1 cellular context compared by ENCODE assay signal in the genomic region with DNA sequence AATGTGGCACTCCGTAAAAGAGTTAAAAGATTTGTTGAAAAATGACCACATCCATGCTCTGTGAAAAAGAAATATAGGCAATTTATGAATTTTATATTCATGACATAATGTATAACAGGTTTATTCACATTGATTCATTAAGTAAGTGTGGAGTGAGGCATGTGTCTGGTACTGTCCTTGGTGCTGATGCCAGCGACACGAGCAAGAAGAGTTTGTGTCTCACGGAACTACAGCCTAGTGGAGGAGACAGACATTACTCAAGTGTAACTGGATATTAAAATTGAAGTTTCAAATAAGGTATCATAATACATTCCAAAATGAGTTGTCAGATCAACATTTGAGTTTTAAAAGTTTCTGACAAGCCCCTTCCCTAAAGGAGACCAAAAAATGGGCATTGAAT.
TF ChIP-seq lines count a peak whose summit lies in the region.

No MANE protein-coding gene starts in this region.

TF ChIP-seq in HepG2, 621 proteins besides CTCF, POLR2A, EP300 and RAD21 (continued from another document and continues in another):
- TF ChIP-seq ZSCAN12 (CRISPR knock-in tag; IDR thresholded peaks at IDR 0.05) (0 out of 2 replicates have a peak, but pooled peaks have one; percentile 64), ZNF383 (CRISPR knock-in tag; IDR thresholded peaks at IDR 0.05; ENCODE audit: borderline replicate concordance) (no peak), ZNF557 (CRISPR knock-in tag; IDR thresholded peaks at IDR 0.05) (0 out of 2 replicates have a peak, but pooled peaks have one; percentile 45), KDM4B (CRISPR knock-in tag; IDR thresholded peaks at IDR 0.05) (no peak), PHF20 (CRISPR knock-in tag; IDR thresholded peaks at IDR 0.05) (no peak), SNAPC2 (CRISPR knock-in tag; IDR thresholded peaks at IDR 0.05) (no peak), JUN (CRISPR knock-in tag; IDR thresholded peaks at IDR 0.05) (no peak), ZSCAN30 (CRISPR knock-in tag; IDR thresholded peaks at IDR 0.05) (no peak), ZBTB21 (CRISPR knock-in tag; IDR thresholded peaks at IDR 0.05) (no peak), KDM1A (CRISPR knock-in tag; IDR thresholded peaks at IDR 0.05) (no peak), WIZ (CRISPR knock-in tag; IDR thresholded peaks at IDR 0.05) (peak; percentile 91; the same call in 1 of the 2 replicates), KLF11 (CRISPR knock-in tag; IDR thresholded peaks at IDR 0.05) (no peak), DNMT3B (CRISPR knock-in tag; conservative IDR thresholded peaks at IDR 0.05) (no peak), ZNF619 (CRISPR knock-in tag; IDR thresholded peaks at IDR 0.05) (no peak), NR2F2 (IDR thresholded peaks at IDR 0.05; ENCODE audit: borderline replicate concordance, low read depth) (no peak), HIVEP1 (CRISPR knock-in tag; IDR thresholded peaks at IDR 0.05) (no peak), ZNF263 (CRISPR knock-in tag; IDR thresholded peaks at IDR 0.05) (no peak), ZNF253 (CRISPR knock-in tag; IDR thresholded peaks at IDR 0.05; ENCODE audit: borderline replicate concordance) (no peak), RBFOX2 (IDR thresholded peaks at IDR 0.05; ENCODE audit: low read depth, low read length) (no peak), EHMT2 (IDR thresholded peaks at IDR 0.05; ENCODE audit: borderline replicate concordance, low read depth, low read length) (peak; percentile 97), GABPA (IDR thresholded peaks at IDR 0.05; ENCODE audit: low read depth, low read length) (no peak), GABPA (CRISPR knock-in tag; IDR thresholded peaks at IDR 0.05; ENCODE audit: low read depth) (no peak), SP5 (CRISPR knock-in tag; IDR thresholded peaks at IDR 0.05; ENCODE audit: borderline replicate concordance, low read depth) (no peak)
- TF ChIP-seq, protein P1, sequence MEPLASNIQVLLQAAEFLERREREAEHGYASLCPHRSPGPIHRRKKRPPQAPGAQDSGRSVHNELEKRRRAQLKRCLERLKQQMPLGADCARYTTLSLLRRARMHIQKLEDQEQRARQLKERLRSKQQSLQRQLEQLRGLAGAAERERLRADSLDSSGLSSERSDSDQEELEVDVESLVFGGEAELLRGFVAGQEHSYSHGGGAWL (CRISPR knock-in tag; IDR thresholded peaks at IDR 0.05) = no peak
- TF ChIP-seq, protein P2, sequence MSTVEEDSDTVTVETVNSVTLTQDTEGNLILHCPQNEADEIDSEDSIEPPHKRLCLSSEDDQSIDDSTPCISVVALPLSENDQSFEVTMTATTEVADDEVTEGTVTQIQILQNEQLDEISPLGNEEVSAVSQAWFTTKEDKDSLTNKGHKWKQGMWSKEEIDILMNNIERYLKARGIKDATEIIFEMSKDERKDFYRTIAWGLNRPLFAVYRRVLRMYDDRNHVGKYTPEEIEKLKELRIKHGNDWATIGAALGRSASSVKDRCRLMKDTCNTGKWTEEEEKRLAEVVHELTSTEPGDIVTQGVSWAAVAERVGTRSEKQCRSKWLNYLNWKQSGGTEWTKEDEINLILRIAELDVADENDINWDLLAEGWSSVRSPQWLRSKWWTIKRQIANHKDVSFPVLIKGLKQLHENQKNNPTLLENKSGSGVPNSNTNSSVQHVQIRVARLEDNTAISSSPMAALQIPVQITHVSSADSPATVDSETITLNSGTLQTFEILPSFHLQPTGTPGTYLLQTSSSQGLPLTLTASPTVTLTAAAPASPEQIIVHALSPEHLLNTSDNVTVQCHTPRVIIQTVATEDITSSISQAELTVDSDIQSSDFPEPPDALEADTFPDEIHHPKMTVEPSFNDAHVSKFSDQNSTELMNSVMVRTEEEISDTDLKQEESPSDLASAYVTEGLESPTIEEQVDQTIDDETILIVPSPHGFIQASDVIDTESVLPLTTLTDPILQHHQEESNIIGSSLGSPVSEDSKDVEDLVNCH (CRISPR knock-in tag; IDR thresholded peaks at IDR 0.05) = no peak
- TF ChIP-seq, protein P3, sequence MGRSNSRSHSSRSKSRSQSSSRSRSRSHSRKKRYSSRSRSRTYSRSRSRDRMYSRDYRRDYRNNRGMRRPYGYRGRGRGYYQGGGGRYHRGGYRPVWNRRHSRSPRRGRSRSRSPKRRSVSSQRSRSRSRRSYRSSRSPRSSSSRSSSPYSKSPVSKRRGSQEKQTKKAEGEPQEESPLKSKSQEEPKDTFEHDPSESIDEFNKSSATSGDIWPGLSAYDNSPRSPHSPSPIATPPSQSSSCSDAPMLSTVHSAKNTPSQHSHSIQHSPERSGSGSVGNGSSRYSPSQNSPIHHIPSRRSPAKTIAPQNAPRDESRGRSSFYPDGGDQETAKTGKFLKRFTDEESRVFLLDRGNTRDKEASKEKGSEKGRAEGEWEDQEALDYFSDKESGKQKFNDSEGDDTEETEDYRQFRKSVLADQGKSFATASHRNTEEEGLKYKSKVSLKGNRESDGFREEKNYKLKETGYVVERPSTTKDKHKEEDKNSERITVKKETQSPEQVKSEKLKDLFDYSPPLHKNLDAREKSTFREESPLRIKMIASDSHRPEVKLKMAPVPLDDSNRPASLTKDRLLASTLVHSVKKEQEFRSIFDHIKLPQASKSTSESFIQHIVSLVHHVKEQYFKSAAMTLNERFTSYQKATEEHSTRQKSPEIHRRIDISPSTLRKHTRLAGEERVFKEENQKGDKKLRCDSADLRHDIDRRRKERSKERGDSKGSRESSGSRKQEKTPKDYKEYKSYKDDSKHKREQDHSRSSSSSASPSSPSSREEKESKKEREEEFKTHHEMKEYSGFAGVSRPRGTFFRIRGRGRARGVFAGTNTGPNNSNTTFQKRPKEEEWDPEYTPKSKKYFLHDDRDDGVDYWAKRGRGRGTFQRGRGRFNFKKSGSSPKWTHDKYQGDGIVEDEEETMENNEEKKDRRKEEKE (IDR thresholded peaks at IDR 0.05) = no peak
- TF ChIP-seq, protein P4, sequence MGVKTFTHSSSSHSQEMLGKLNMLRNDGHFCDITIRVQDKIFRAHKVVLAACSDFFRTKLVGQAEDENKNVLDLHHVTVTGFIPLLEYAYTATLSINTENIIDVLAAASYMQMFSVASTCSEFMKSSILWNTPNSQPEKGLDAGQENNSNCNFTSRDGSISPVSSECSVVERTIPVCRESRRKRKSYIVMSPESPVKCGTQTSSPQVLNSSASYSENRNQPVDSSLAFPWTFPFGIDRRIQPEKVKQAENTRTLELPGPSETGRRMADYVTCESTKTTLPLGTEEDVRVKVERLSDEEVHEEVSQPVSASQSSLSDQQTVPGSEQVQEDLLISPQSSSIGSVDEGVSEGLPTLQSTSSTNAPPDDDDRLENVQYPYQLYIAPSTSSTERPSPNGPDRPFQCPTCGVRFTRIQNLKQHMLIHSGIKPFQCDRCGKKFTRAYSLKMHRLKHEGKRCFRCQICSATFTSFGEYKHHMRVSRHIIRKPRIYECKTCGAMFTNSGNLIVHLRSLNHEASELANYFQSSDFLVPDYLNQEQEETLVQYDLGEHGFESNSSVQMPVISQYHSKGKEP (CRISPR knock-in tag; IDR thresholded peaks at IDR 0.05) = 0 out of 2 replicates have a peak, but pooled peaks have one; percentile 68
- TF ChIP-seq, protein P5, sequence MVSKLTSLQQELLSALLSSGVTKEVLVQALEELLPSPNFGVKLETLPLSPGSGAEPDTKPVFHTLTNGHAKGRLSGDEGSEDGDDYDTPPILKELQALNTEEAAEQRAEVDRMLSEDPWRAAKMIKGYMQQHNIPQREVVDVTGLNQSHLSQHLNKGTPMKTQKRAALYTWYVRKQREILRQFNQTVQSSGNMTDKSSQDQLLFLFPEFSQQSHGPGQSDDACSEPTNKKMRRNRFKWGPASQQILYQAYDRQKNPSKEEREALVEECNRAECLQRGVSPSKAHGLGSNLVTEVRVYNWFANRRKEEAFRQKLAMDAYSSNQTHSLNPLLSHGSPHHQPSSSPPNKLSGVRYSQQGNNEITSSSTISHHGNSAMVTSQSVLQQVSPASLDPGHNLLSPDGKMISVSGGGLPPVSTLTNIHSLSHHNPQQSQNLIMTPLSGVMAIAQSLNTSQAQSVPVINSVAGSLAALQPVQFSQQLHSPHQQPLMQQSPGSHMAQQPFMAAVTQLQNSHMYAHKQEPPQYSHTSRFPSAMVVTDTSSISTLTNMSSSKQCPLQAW (CRISPR knock-in tag; IDR thresholded peaks at IDR 0.05) = no peak
- TF ChIP-seq, protein P6, sequence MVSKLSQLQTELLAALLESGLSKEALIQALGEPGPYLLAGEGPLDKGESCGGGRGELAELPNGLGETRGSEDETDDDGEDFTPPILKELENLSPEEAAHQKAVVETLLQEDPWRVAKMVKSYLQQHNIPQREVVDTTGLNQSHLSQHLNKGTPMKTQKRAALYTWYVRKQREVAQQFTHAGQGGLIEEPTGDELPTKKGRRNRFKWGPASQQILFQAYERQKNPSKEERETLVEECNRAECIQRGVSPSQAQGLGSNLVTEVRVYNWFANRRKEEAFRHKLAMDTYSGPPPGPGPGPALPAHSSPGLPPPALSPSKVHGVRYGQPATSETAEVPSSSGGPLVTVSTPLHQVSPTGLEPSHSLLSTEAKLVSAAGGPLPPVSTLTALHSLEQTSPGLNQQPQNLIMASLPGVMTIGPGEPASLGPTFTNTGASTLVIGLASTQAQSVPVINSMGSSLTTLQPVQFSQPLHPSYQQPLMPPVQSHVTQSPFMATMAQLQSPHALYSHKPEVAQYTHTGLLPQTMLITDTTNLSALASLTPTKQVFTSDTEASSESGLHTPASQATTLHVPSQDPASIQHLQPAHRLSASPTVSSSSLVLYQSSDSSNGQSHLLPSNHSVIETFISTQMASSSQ (IDR thresholded peaks at IDR 0.05; ENCODE audit: low read depth) = no peak
- TF ChIP-seq, protein P6 (CRISPR knock-in tag; IDR thresholded peaks at IDR 0.05; ENCODE audit: borderline replicate concordance) = no peak
- TF ChIP-seq, protein P7, sequence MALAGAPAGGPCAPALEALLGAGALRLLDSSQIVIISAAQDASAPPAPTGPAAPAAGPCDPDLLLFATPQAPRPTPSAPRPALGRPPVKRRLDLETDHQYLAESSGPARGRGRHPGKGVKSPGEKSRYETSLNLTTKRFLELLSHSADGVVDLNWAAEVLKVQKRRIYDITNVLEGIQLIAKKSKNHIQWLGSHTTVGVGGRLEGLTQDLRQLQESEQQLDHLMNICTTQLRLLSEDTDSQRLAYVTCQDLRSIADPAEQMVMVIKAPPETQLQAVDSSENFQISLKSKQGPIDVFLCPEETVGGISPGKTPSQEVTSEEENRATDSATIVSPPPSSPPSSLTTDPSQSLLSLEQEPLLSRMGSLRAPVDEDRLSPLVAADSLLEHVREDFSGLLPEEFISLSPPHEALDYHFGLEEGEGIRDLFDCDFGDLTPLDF (CRISPR knock-in tag; IDR thresholded peaks at IDR 0.05) = no peak
- TF ChIP-seq, protein P8, sequence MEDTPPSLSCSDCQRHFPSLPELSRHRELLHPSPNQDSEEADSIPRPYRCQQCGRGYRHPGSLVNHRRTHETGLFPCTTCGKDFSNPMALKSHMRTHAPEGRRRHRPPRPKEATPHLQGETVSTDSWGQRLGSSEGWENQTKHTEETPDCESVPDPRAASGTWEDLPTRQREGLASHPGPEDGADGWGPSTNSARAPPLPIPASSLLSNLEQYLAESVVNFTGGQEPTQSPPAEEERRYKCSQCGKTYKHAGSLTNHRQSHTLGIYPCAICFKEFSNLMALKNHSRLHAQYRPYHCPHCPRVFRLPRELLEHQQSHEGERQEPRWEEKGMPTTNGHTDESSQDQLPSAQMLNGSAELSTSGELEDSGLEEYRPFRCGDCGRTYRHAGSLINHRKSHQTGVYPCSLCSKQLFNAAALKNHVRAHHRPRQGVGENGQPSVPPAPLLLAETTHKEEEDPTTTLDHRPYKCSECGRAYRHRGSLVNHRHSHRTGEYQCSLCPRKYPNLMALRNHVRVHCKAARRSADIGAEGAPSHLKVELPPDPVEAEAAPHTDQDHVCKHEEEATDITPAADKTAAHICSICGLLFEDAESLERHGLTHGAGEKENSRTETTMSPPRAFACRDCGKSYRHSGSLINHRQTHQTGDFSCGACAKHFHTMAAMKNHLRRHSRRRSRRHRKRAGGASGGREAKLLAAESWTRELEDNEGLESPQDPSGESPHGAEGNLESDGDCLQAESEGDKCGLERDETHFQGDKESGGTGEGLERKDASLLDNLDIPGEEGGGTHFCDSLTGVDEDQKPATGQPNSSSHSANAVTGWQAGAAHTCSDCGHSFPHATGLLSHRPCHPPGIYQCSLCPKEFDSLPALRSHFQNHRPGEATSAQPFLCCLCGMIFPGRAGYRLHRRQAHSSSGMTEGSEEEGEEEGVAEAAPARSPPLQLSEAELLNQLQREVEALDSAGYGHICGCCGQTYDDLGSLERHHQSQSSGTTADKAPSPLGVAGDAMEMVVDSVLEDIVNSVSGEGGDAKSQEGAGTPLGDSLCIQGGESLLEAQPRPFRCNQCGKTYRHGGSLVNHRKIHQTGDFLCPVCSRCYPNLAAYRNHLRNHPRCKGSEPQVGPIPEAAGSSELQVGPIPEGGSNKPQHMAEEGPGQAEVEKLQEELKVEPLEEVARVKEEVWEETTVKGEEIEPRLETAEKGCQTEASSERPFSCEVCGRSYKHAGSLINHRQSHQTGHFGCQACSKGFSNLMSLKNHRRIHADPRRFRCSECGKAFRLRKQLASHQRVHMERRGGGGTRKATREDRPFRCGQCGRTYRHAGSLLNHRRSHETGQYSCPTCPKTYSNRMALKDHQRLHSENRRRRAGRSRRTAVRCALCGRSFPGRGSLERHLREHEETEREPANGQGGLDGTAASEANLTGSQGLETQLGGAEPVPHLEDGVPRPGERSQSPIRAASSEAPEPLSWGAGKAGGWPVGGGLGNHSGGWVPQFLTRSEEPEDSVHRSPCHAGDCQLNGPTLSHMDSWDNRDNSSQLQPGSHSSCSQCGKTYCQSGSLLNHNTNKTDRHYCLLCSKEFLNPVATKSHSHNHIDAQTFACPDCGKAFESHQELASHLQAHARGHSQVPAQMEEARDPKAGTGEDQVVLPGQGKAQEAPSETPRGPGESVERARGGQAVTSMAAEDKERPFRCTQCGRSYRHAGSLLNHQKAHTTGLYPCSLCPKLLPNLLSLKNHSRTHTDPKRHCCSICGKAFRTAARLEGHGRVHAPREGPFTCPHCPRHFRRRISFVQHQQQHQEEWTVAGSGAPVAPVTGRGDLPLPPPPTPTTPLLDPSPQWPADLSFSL (CRISPR knock-in tag; IDR thresholded peaks at IDR 0.05) = no peak
- TF ChIP-seq, protein P9, sequence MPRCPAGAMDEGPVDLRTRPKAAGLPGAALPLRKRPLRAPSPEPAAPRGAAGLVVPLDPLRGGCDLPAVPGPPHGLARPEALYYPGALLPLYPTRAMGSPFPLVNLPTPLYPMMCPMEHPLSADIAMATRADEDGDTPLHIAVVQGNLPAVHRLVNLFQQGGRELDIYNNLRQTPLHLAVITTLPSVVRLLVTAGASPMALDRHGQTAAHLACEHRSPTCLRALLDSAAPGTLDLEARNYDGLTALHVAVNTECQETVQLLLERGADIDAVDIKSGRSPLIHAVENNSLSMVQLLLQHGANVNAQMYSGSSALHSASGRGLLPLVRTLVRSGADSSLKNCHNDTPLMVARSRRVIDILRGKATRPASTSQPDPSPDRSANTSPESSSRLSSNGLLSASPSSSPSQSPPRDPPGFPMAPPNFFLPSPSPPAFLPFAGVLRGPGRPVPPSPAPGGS (CRISPR knock-in tag; IDR thresholded peaks at IDR 0.05) = no peak
- TF ChIP-seq, protein P10, sequence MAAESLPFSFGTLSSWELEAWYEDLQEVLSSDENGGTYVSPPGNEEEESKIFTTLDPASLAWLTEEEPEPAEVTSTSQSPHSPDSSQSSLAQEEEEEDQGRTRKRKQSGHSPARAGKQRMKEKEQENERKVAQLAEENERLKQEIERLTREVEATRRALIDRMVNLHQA (CRISPR knock-in tag; IDR thresholded peaks at IDR 0.05) = no peak
